ENCODE assay signal across 19 cellular contexts in genomic region chrX:13685126-13685763, GRCh38. TPM values are rescaled to one million over a fixed set of nuclear protein-coding genes. Genes with fewer than 3 reads are reported as not detected.
DNase-seq lines count a peak whose midpoint lies in the region; ATAC-seq and FAIRE-seq lines count a peak whose summit lies in the region.
"Had no signal": no experiment of that assay in that cellular context is flagged by ENCODE, and none has a peak within 500 bp of the region (broad histone marks: within the 10 kb centered on the region; RNA-seq: fewer than 3 reads in every experiment).

No MANE protein-coding gene starts in this region.

- H3K4me1 Mint-ChIP-seq in central memory CD8-positive, alpha-beta T cell = peaks cover 16% of the 10 kb centered on the region

- no peak overlapping the region for H3K4me3 Mint-ChIP-seq in central memory CD8-positive, alpha-beta T cell
- H3K4me3 Mint-ChIP-seq: H9; naive thymus-derived CD8-positive, alpha-beta T cell had no signal

- no peaks in the 10 kb centered on the region for H3K9me3 Mint-ChIP-seq in central memory CD8-positive, alpha-beta T cell

- no peaks in the 10 kb centered on the region for H3K27me3 Mint-ChIP-seq in central memory CD8-positive, alpha-beta T cell
- H3K27me3 Mint-ChIP-seq: naive thymus-derived CD8-positive, alpha-beta T cell had no signal

- H3K36me3 Mint-ChIP-seq in central memory CD8-positive, alpha-beta T cell (ENCODE audit: insufficient read depth) = peaks cover 3% of the 10 kb centered on the region

- peak; percentile 25 for DNase-seq in AG08396 (ENCODE audit: low spot score)
- no peak for DNase-seq in GM18507 (ENCODE audit: extremely low spot score, insufficient read length, low read depth)
- peak; percentile 20 for DNase-seq in RPMI7951 (ENCODE audit: low read depth)
- DNase-seq in central memory CD8-positive, alpha-beta T cell (ENCODE audit: low spot score in 2 of 2) = no peak
- DNase-seq in OCI-M1 (lab: John Stamatoyannopoulos, UW) = no peak
- DNase-seq in DMS79 treated with DMSO at 0.1 percent for 48 hours (lab: John Stamatoyannopoulos, UW) = no peak
- no peak for DNase-seq in NAMALWA (ENCODE audit: low spot score)
- DNase-seq: activated CD4-positive, CD25-positive, alpha-beta regulatory T cell; activated T-cell treated with anti-CD3 and anti-CD28 coated beads for 4 hours; BE2C; dorsolateral prefrontal cortex; H9; lower lobe of right lung; naive thymus-derived CD8-positive, alpha-beta T cell; NCI-H2171 treated with DMSO at 0.1 percent for 48 hours; retina; upper lobe of right lung had no signal

- peak overlapping the region; percentile 52 for H3K27ac Mint-ChIP-seq in central memory CD8-positive, alpha-beta T cell (ENCODE audit: low read depth)
- H3K27ac Mint-ChIP-seq: H9 had no signal

- no peak for ATAC-seq in central memory CD8-positive, alpha-beta T cell (replicated peaks; ENCODE audit: extremely low read depth, poor library complexity, severe bottlenecking)
- ATAC-seq in HG03432 (IDR thresholded peaks at IDR 0.05; ENCODE audit: unreplicated experiment) = no peak
- ATAC-seq: lower lobe of right lung; naive thymus-derived CD8-positive, alpha-beta T cell; SK-N-SH treated with all-trans-retinoic acid at 6 μM for 48 hours; upper lobe of right lung had no signal

- peak; percentile 69 for FAIRE-seq in GM18507 (lab: Jason Lieb, UNC)

RNA-seq across cellular contexts. Expression of gene RAB9A, which starts 3.7 kb away (rescaled TPM):
- total RNA-seq in RPMI7951 (2014; rRNA removed; shearing (Covaris generic)) = 30.9 and 33.4 TPM in 2 replicates

RNA-seq across cellular contexts. Expression of gene TCEANC, which starts 32.3 kb away (rescaled TPM):
- total RNA-seq in RPMI7951 (2014; rRNA removed; shearing (Covaris generic)) = 0.88 and 1.7 TPM in 2 replicates

RNA-seq across cellular contexts. Expression of gene TRAPPC2, which starts 49.2 kb away (rescaled TPM):
- 20.4 and 21.6 TPM in 2 replicates for total RNA-seq in RPMI7951 (2014; rRNA removed; shearing (Covaris generic))

RNA-seq across cellular contexts. Expression of gene OFD1, which starts 49.3 kb away (rescaled TPM):
- 8.3 and 9.7 TPM in 2 replicates for total RNA-seq in RPMI7951 (2014; rRNA removed; shearing (Covaris generic))

Comparison
In these comparisons a context has a peak if more than half of its experiments do, and no peak if none do; other contexts are left out.
1. DNase-seq: peak in AG08396 (single experiment) and RPMI7951 (single experiment); none in GM18507 (single experiment), central memory CD8-positive, alpha-beta T cell (0 of 2), OCI-M1 (single experiment), DMS79 treated with DMSO at 0.1 percent for 48 hours (single experiment) and NAMALWA (single experiment).